13 cellular contexts compared by ENCODE assay signal in genomic region chr7:104963378-104963990, GRCh38. TPM values are rescaled to one million over a fixed set of nuclear protein-coding genes. Genes with fewer than 3 reads are reported as not detected.
A peak's percentile ranks its signal among the peaks of the same experiment; 100 is the strongest.
DNase-seq lines count a peak whose midpoint lies in the region; ATAC-seq and TF ChIP-seq lines count a peak whose summit lies in the region.
"Had no signal": no experiment of that assay in that cellular context is flagged by ENCODE, and none has a peak within 500 bp of the region (broad histone marks: within the 10 kb centered on the region; RNA-seq: fewer than 3 reads in every experiment).

No MANE protein-coding gene starts in this region.

- H3K27me3 ChIP-seq in right atrium auricular region (no peaks in the 10 kb centered on the region), suprapubic skin (no peaks in the 10 kb centered on the region)
- H3K27me3 ChIP-seq: hepatocyte, left lung had no signal

- peaks cover 0 to 4% of the 10 kb centered on the region in 2 donors for H3K9me3 Mint-ChIP-seq in activated T-cell treated with anti-CD3 and anti-CD28 coated beads, Interleukin-2, amount 50 U/mL, for 72 hours
- H3K9me3 Mint-ChIP-seq in activated T-cell treated with anti-CD3 and anti-CD28 coated beads, Interleukin-2, amount 50 U/mL, for 4 hours, result no peaks in the 10 kb centered on the region
- H3K9me3 Mint-ChIP-seq in activated naive CD4-positive, alpha-beta T cell treated with anti-CD3 and anti-CD28 coated beads for 36 hours, result no peaks in the 10 kb centered on the region
- H3K9me3 Mint-ChIP-seq: activated naive CD4-positive, alpha-beta T cell treated with anti-CD3 and anti-CD28 coated beads, Interleukin-2, amount 50 U/mL, for 72 hours had no signal

- H3K9me3 ChIP-seq in T-helper 17 cell (ENCODE audit: control insufficient read depth, low read length, poor library complexity, severe bottlenecking) (no peaks in the 10 kb centered on the region), right atrium auricular region (no peaks in the 10 kb centered on the region), suprapubic skin (no peaks in the 10 kb centered on the region)
- H3K9me3 ChIP-seq: left lung had no signal

- H3K4me1 Mint-ChIP-seq in activated T-cell treated with anti-CD3 and anti-CD28 coated beads, Interleukin-2, amount 50 U/mL, for 72 hours (ENCODE audit: low read depth), result peaks cover 48% of the 10 kb centered on the region
- peaks cover 11% of the 10 kb centered on the region for H3K4me1 Mint-ChIP-seq in activated T-cell treated with anti-CD3 and anti-CD28 coated beads, Interleukin-2, amount 50 U/mL, for 4 hours (ENCODE audit: low read depth)
- peaks cover 9% of the 10 kb centered on the region for H3K4me1 Mint-ChIP-seq in T-helper 17 cell
- H3K4me1 Mint-ChIP-seq in activated naive CD4-positive, alpha-beta T cell treated with anti-CD3 and anti-CD28 coated beads for 36 hours (ENCODE audit: low read depth), result peaks cover 4% of the 10 kb centered on the region

- peak overlapping the region; percentile 48 to 76 for H3K27ac ChIP-seq in right atrium auricular region
- peak overlapping the region; percentile 63 for H3K27ac ChIP-seq in suprapubic skin
- H3K27ac ChIP-seq: hepatocyte had no signal

- H3K27me3 Mint-ChIP-seq in activated T-cell treated with anti-CD3 and anti-CD28 coated beads, Interleukin-2, amount 50 U/mL, for 72 hours (ENCODE audit: low read depth), result no peaks in the 10 kb centered on the region
- no peaks in the 10 kb centered on the region for H3K27me3 Mint-ChIP-seq in activated T-cell treated with anti-CD3 and anti-CD28 coated beads, Interleukin-2, amount 50 U/mL, for 4 hours (ENCODE audit: low read depth)
- H3K27me3 Mint-ChIP-seq in T-helper 17 cell, result no peaks in the 10 kb centered on the region
- no peaks in the 10 kb centered on the region for H3K27me3 Mint-ChIP-seq in activated naive CD4-positive, alpha-beta T cell treated with anti-CD3 and anti-CD28 coated beads for 36 hours (ENCODE audit: low read depth)

- no peak overlapping the region for H3K27ac Mint-ChIP-seq in activated T-cell treated with anti-CD3 and anti-CD28 coated beads, Interleukin-2, amount 50 U/mL, for 72 hours
- peak overlapping the region; percentile 66 for H3K27ac Mint-ChIP-seq in T-helper 17 cell
- no peak overlapping the region for H3K27ac Mint-ChIP-seq in activated naive CD4-positive, alpha-beta T cell treated with anti-CD3 and anti-CD28 coated beads for 36 hours

- H3K4me1 ChIP-seq in right atrium auricular region, result peaks cover 0 to 49% of the 10 kb centered on the region in 2 donors
- peaks cover 56% of the 10 kb centered on the region for H3K4me1 ChIP-seq in suprapubic skin

- H3K36me3 ChIP-seq in right atrium auricular region (no peaks in the 10 kb centered on the region), suprapubic skin (no peaks in the 10 kb centered on the region)
- H3K36me3 ChIP-seq: left lung had no signal

- CTCF ChIA-PET in activated naive CD4-positive, alpha-beta T cell treated with anti-CD3 and anti-CD28 coated beads for 36 hours (lab: Charles Lee), result no interaction called here

- intact Hi-C loops in activated naive CD4-positive, alpha-beta T cell treated with anti-CD3 and anti-CD28 coated beads for 36 hours (cut with micrococcal nuclease), result no loop called here

- H3K4me3 Mint-ChIP-seq in activated T-cell treated with anti-CD3 and anti-CD28 coated beads, Interleukin-2, amount 50 U/mL, for 72 hours, result peak overlapping the region; percentile 7 to 27
- no peak overlapping the region for H3K4me3 Mint-ChIP-seq in activated T-cell treated with anti-CD3 and anti-CD28 coated beads, Interleukin-2, amount 50 U/mL, for 4 hours
- H3K4me3 Mint-ChIP-seq in T-helper 17 cell, result no peak overlapping the region
- no peak overlapping the region for H3K4me3 Mint-ChIP-seq in activated naive CD4-positive, alpha-beta T cell treated with anti-CD3 and anti-CD28 coated beads for 36 hours

- no peak for DNase-seq in activated T-cell treated with anti-CD3 and anti-CD28 coated beads, Interleukin-2, amount 50 U/mL, for 72 hours
- DNase-seq in activated T-cell treated with anti-CD3 and anti-CD28 coated beads, Interleukin-2, amount 50 U/mL, for 4 hours, result no peak
- DNase-seq in T-helper 17 cell (no peak), right atrium auricular region (ENCODE audit: low spot score) (no peak), suprapubic skin (ENCODE audit: low spot score in 2 of 2) (no peak), ecto neural progenitor cell (ENCODE audit: low spot score) (no peak)
- no peak for DNase-seq in activated naive CD4-positive, alpha-beta T cell treated with anti-CD3 and anti-CD28 coated beads for 36 hours
- DNase-seq: cerebellar nuclear complex, left lung, NCI-H1694 treated with DMSO at 0.1 percent for 48 hours had no signal

- H3K36me3 Mint-ChIP-seq in activated T-cell treated with anti-CD3 and anti-CD28 coated beads, Interleukin-2, amount 50 U/mL, for 72 hours (ENCODE audit: insufficient read depth in 2 of 2), result peaks cover 15 to 24% of the 10 kb centered on the region in 2 donors
- H3K36me3 Mint-ChIP-seq in activated T-cell treated with anti-CD3 and anti-CD28 coated beads, Interleukin-2, amount 50 U/mL, for 4 hours (ENCODE audit: insufficient read depth), result peaks cover 9% of the 10 kb centered on the region
- no peaks in the 10 kb centered on the region for H3K36me3 Mint-ChIP-seq in T-helper 17 cell (ENCODE audit: low read depth)
- H3K36me3 Mint-ChIP-seq in activated naive CD4-positive, alpha-beta T cell treated with anti-CD3 and anti-CD28 coated beads for 36 hours (ENCODE audit: low read depth), result peaks cover 18% of the 10 kb centered on the region

- TF ChIP-seq CTCF in right atrium auricular region (IDR thresholded peaks at IDR 0.05) (no peak), suprapubic skin (IDR thresholded peaks at IDR 0.05) (no peak)

- no peak for ATAC-seq in activated T-cell treated with anti-CD3 and anti-CD28 coated beads, Interleukin-2, amount 50 U/mL, for 72 hours (replicated peaks in 1 of 2)
- ATAC-seq in activated T-cell treated with anti-CD3 and anti-CD28 coated beads, Interleukin-2, amount 50 U/mL, for 4 hours, result no peak
- ATAC-seq in T-helper 17 cell, result no peak
- no peak for ATAC-seq in GM19463 (IDR thresholded peaks at IDR 0.05; ENCODE audit: unreplicated experiment)
- ATAC-seq: left lung had no signal

- no peak for TF ChIP-seq EP300 in suprapubic skin (IDR thresholded peaks at IDR 0.05)

- H3K4me3 ChIP-seq in right atrium auricular region (no peak overlapping the region), suprapubic skin (no peak overlapping the region)
- H3K4me3 ChIP-seq: hepatocyte, left lung had no signal

- 69% methylated on average over 2 of the region's 2 CpGs for WGBS in suprapubic skin

- no peak for TF ChIP-seq POLR2A in suprapubic skin (IDR thresholded peaks at IDR 0.05)

RNA-seq across cellular contexts. Expression of gene KMT2E, which starts 50.5 kb away (rescaled TPM):
- 100 to 1,000 TPM in 1 of 2 donors, 10 to 100 TPM in 1; 96.4 to 112 TPM for total RNA-seq in activated T-cell treated with anti-CD3 and anti-CD28 coated beads, Interleukin-2, amount 50 U/mL, for 72 hours
- 10 to 100 TPM; 49.2 to 71.8 (median 67.4) TPM for total RNA-seq in activated T-cell treated with anti-CD3 and anti-CD28 coated beads, Interleukin-2, amount 50 U/mL, for 4 hours
- total RNA-seq in T-helper 17 cell (100 to 1,000 TPM; 285 to 301 TPM), right atrium auricular region (10 to 100 TPM; 51.4 to 81.3 TPM), suprapubic skin (100 to 1,000 TPM in 2 of 4 donors, 10 to 100 TPM in 2; 93.9 to 208 (median 118) TPM)
- 10 to 100 TPM; 63.3 to 63.4 TPM for total RNA-seq in activated naive CD4-positive, alpha-beta T cell treated with anti-CD3 and anti-CD28 coated beads for 36 hours

Comparison
In these comparisons a context has a peak if more than half of its experiments do, and no peak if none do; other contexts are left out.
1. H3K4me3 Mint-ChIP-seq: peak in activated T-cell treated with anti-CD3 and anti-CD28 coated beads, Interleukin-2, amount 50 U/mL, for 72 hours (2 of 2); none in activated T-cell treated with anti-CD3 and anti-CD28 coated beads, Interleukin-2, amount 50 U/mL, for 4 hours (single experiment), T-helper 17 cell (single experiment) and activated naive CD4-positive, alpha-beta T cell treated with anti-CD3 and anti-CD28 coated beads for 36 hours (single experiment).